ENCODE assay signal across 8 cellular contexts in the genomic region with DNA sequence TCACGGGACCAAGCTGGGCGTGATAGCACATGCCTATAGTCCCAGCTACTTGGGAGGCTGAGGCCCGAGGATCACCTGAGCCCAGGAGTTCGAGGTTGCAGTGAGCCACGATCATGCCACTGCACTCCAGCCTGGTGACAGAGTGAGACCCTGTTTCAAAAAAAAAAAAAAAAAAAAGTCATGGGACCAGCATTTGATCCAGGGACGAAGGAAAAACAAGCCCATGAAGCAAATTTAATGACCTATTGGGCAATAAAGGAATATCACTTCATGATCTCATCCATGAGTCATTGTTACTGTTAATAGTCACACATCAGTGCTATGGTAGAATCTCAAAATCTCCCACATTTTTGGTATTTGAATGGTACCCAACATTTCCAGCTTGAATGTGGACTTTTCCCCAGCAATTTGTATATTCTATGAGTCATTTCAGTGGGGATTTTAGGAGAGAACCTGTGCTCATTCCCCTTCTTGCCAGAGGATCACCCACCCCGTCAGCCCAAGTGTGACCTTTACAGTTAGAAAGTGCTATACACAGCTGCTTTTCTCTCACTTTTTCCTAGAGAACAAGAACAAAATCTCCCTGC. TPM values are rescaled to one million over a fixed set of nuclear protein-coding genes. Genes with fewer than 3 reads are reported as not detected.
DNase-seq lines count a peak whose midpoint lies in the region; ATAC-seq and TF ChIP-seq lines count a peak whose summit lies in the region.

No MANE protein-coding gene starts in this region.

- DNase-seq in GM04504 (ENCODE audit: low read depth) (peak; percentile 84), SK-MEL-5 (ENCODE audit: low read depth, low spot score) (peak; percentile 58), fibroblast of the aortic adventitia (ENCODE audit: low read depth) (peak; percentile 96), skeletal muscle cell (ENCODE audit: low read depth) (peak; percentile 86), iPS-NIHi11 (ENCODE audit: low spot score) (no peak), NCI-H1417 (lab: John Stamatoyannopoulos, UW) (no peak), OCI-M1 (lab: John Stamatoyannopoulos, UW) (no peak)

- H3K4me3 ChIP-seq in fibroblast of the aortic adventitia (ENCODE audit: low read depth, low read length) (no peak overlapping the region), skeletal muscle cell (ENCODE audit: low read depth, low read length) (no peak overlapping the region)

- TF ChIP-seq CTCF in fibroblast of the aortic adventitia (IDR thresholded peaks at IDR 0.05; ENCODE audit: insufficient read depth, low read length), result no peak

- no peak for ATAC-seq in GM19463 (IDR thresholded peaks at IDR 0.05; ENCODE audit: unreplicated experiment)

- in situ Hi-C loops in SK-MEL-5 (cut with HindIII; ENCODE audit: low pct_unique_long_range_greater_than_20kb, low sequenced_read_pairs), result no loop called here

RNA-seq across cellular contexts. Expression of gene SOD2, which starts 8.5 kb away (rescaled TPM):
- total RNA-seq in SK-MEL-5 (2014; rRNA removed; shearing (Covaris generic)), result 108 and 109 TPM in 2 replicates
- polyA plus RNA-seq in SK-MEL-5 (2015; cell fraction: cytosol; rRNA removed), result 30.6 and 85.7 TPM in 2 replicates
- polyA plus RNA-seq in SK-MEL-5 (2015; cell fraction: nucleus; rRNA removed), result 18.8 and 19.9 TPM in 2 replicates
- 184 and 504 TPM in 2 replicates for total RNA-seq in fibroblast of the aortic adventitia (ENCODE audit: low replicate concordance)

RNA-seq across cellular contexts. Expression of gene WTAP, which starts 25.8 kb away (rescaled TPM):
- 59.6 and 59.7 TPM in 2 replicates for total RNA-seq in SK-MEL-5 (2014; rRNA removed; shearing (Covaris generic))
- polyA plus RNA-seq in SK-MEL-5 (2015; cell fraction: cytosol; rRNA removed), result 28.8 and 34.7 TPM in 2 replicates
- polyA plus RNA-seq in SK-MEL-5 (2015; cell fraction: nucleus; rRNA removed), result 30.7 and 32.3 TPM in 2 replicates
- 71.9 and 103 TPM in 2 replicates for total RNA-seq in fibroblast of the aortic adventitia (ENCODE audit: low replicate concordance)

Comparison
In these comparisons a context has a peak if more than half of its experiments do, and no peak if none do; other contexts are left out.
1. DNase-seq: peak in GM04504 (single experiment), SK-MEL-5 (single experiment), fibroblast of the aortic adventitia (single experiment) and skeletal muscle cell (single experiment); none in iPS-NIHi11 (single experiment), NCI-H1417 (0 of 3) and OCI-M1 (single experiment).